In genomic region chr16:68069511-68070248, GRCh38 we compare ENCODE assay signal across 11 cellular contexts. TPM values are rescaled to one million over a fixed set of nuclear protein-coding genes. Genes with fewer than 3 reads are reported as not detected.
DNase-seq lines count a peak whose midpoint lies in the region; ATAC-seq and TF ChIP-seq lines count a peak whose summit lies in the region.
"Had no signal": no experiment of that assay in that cellular context is flagged by ENCODE, and none has a peak within 500 bp of the region (broad histone marks: within the 10 kb centered on the region; RNA-seq: fewer than 3 reads in every experiment).

No MANE protein-coding gene starts in this region.

- H3K9me3 Mint-ChIP-seq in activated naive CD4-positive, alpha-beta T cell treated with anti-CD3 and anti-CD28 coated beads, Interleukin-2, amount 50 U/mL, for 24 hours, result no peaks in the 10 kb centered on the region
- H3K9me3 Mint-ChIP-seq in naive thymus-derived CD8-positive, alpha-beta T cell, result no peaks in the 10 kb centered on the region

- no peak overlapping the region for H3K4me3 ChIP-seq in BE2C (ENCODE audit: low read depth, low read length)

- H3K4me1 Mint-ChIP-seq in activated naive CD4-positive, alpha-beta T cell treated with anti-CD3 and anti-CD28 coated beads, Interleukin-2, amount 50 U/mL, for 24 hours, result peaks cover 85% of the 10 kb centered on the region
- H3K4me1 Mint-ChIP-seq in naive thymus-derived CD8-positive, alpha-beta T cell, result peaks cover 37 to 89% (median 87%) of the 10 kb centered on the region in 4 donors

- H3K27me3 ChIP-seq in BE2C, result no peaks in the 10 kb centered on the region

- peak overlapping the region; percentile 61 for H3K4me3 Mint-ChIP-seq in activated naive CD4-positive, alpha-beta T cell treated with anti-CD3 and anti-CD28 coated beads, Interleukin-2, amount 50 U/mL, for 24 hours
- peak overlapping the region; percentile 33 to 78 (median 64) for H3K4me3 Mint-ChIP-seq in naive thymus-derived CD8-positive, alpha-beta T cell

- DNase-seq in COR-L47 (lab: John Stamatoyannopoulos, UW) (peak; percentile 14), NCI-H1694 treated with DMSO at 0.1 percent for 48 hours (lab: John Stamatoyannopoulos, UW) (peak; percentile 17), sciatic nerve (ENCODE audit: low spot score) (no peak), BE2C (no peak)
- peak in 5 of 10 donors; percentile 22 to 70 (median 54) for DNase-seq in naive thymus-derived CD8-positive, alpha-beta T cell
- DNase-seq: EL; NCI-H526; stimulated activated CD4-positive, alpha-beta T cell treated with anti-CD3 and anti-CD28 coated beads, Interleukin-1b, Interleukin-23, amount 100 ng/mL, for 48 hours had no signal

- intact Hi-C loops in sciatic nerve (cut with DNase I), result no loop called here

- TF ChIP-seq CTCF in BE2C (IDR thresholded peaks at IDR 0.05; ENCODE audit: low read depth, low read length), result no peak

- H3K9me3 ChIP-seq in BE2C, result no peaks in the 10 kb centered on the region

- H3K27me3 Mint-ChIP-seq in activated naive CD4-positive, alpha-beta T cell treated with anti-CD3 and anti-CD28 coated beads, Interleukin-2, amount 50 U/mL, for 24 hours, result no peaks in the 10 kb centered on the region
- no peaks in the 10 kb centered on the region for H3K27me3 Mint-ChIP-seq in naive thymus-derived CD8-positive, alpha-beta T cell

- no peaks in the 10 kb centered on the region for H3K4me1 ChIP-seq in BE2C

- POLR2A ChIA-PET in naive thymus-derived CD8-positive, alpha-beta T cell (lab: Charles Lee), result interaction anchor here (0.5 to 16.5 kb wide), 9 partner anchors 8 to 294 kb away, joined by 3 to 406 read pairs (median 3); partner anchors contain the start of genes NFATC3 and PSMB10

- peaks cover 24% of the 10 kb centered on the region for H3K36me3 ChIP-seq in BE2C

- peaks cover 16% of the 10 kb centered on the region for H3K36me3 Mint-ChIP-seq in activated naive CD4-positive, alpha-beta T cell treated with anti-CD3 and anti-CD28 coated beads, Interleukin-2, amount 50 U/mL, for 24 hours
- H3K36me3 Mint-ChIP-seq in naive thymus-derived CD8-positive, alpha-beta T cell, result peaks cover 0 to 16% (median 0%) of the 10 kb centered on the region in 3 donors

- H3K27ac Mint-ChIP-seq in activated naive CD4-positive, alpha-beta T cell treated with anti-CD3 and anti-CD28 coated beads, Interleukin-2, amount 50 U/mL, for 24 hours, result peak overlapping the region; percentile 79
- H3K27ac Mint-ChIP-seq in naive thymus-derived CD8-positive, alpha-beta T cell, result peak overlapping the region; percentile 70 to 95 (median 86)

- ATAC-seq in naive thymus-derived CD8-positive, alpha-beta T cell, result peak; percentile 55 to 66
- no peak for ATAC-seq in sciatic nerve
- ATAC-seq in GM21360 (IDR thresholded peaks at IDR 0.05; ENCODE audit: unreplicated experiment), result no peak
- ATAC-seq in HG03159 (IDR thresholded peaks at IDR 0.05; ENCODE audit: unreplicated experiment), result no peak

RNA-seq across cellular contexts. Expression of gene NFATC3, which starts 15.5 kb away (rescaled TPM):
- 100 to 1,000 TPM; 156 to 162 TPM for total RNA-seq in naive thymus-derived CD8-positive, alpha-beta T cell
- 100 to 1,000 TPM in 1 of 3 donors, 10 to 100 TPM in 2; 85.2 to 102 (median 86.6) TPM for polyA plus RNA-seq in naive thymus-derived CD8-positive, alpha-beta T cell
- 66.4 TPM for total RNA-seq in sciatic nerve
- polyA plus RNA-seq in BE2C (2012; ENCODE audit: insufficient read depth, insufficient read length, low read depth), result 17.5 TPM

RNA-seq across cellular contexts. Expression of gene DUS2, which starts 46.6 kb away (rescaled TPM):
- total RNA-seq in naive thymus-derived CD8-positive, alpha-beta T cell, result 10 to 100 TPM; 18.2 to 21.1 TPM
- polyA plus RNA-seq in naive thymus-derived CD8-positive, alpha-beta T cell, result 10 to 100 TPM in 2 of 3 donors, 1 to 10 TPM in 1; 6.4 to 13.1 (median 10.5) TPM
- total RNA-seq in sciatic nerve, result 14.7 TPM
- 9.8 TPM for polyA plus RNA-seq in BE2C (2012; ENCODE audit: insufficient read depth, insufficient read length, low read depth)

RNA-seq across cellular contexts. Expression of gene DDX28, which starts 46.6 kb away (rescaled TPM):
- total RNA-seq in naive thymus-derived CD8-positive, alpha-beta T cell, result 10 to 100 TPM; 25.0 to 26.2 TPM
- polyA plus RNA-seq in naive thymus-derived CD8-positive, alpha-beta T cell, result 10 to 100 TPM; 49.7 to 60.6 (median 53.9) TPM
- total RNA-seq in sciatic nerve, result 6.3 TPM
- polyA plus RNA-seq in BE2C (2012; ENCODE audit: insufficient read depth, insufficient read length, low read depth), result 43.8 TPM

RNA-seq across cellular contexts. Expression of gene DPEP2NB, which starts 54.0 kb away (rescaled TPM):
- not detected for total RNA-seq in naive thymus-derived CD8-positive, alpha-beta T cell
- polyA plus RNA-seq in naive thymus-derived CD8-positive, alpha-beta T cell, result not detected
- total RNA-seq in sciatic nerve, result not detected
- polyA plus RNA-seq in BE2C (2012; ENCODE audit: insufficient read depth, insufficient read length, low read depth), result 0.49 TPM

Comparison
In these comparisons a context has a peak if more than half of its experiments do, and no peak if none do; other contexts are left out.
1. DNase-seq: peak in COR-L47 (single experiment) and NCI-H1694 treated with DMSO at 0.1 percent for 48 hours (single experiment); none in sciatic nerve (single experiment) and BE2C (single experiment).
2. ATAC-seq: peak in naive thymus-derived CD8-positive, alpha-beta T cell (2 of 2); none in sciatic nerve (single experiment), GM21360 (single experiment) and HG03159 (single experiment).